Comparison of ENCODE assay signal across 18 cellular contexts in genomic region chrX:66625525-66625924, GRCh38. TPM values are rescaled to one million over a fixed set of nuclear protein-coding genes. Genes with fewer than 3 reads are reported as not detected.
DNase-seq lines count a peak whose midpoint lies in the region; ATAC-seq and TF ChIP-seq lines count a peak whose summit lies in the region.
"Had no signal": no experiment of that assay in that cellular context is flagged by ENCODE, and none has a peak within 500 bp of the region (broad histone marks: within the 10 kb centered on the region; RNA-seq: fewer than 3 reads in every experiment).

No MANE protein-coding gene starts in this region.

- H4K20me1 ChIP-seq in BLaER1 treated with 17β-estradiol and CSF1 and Interleukin-3, amounts not matched to agents 10 nM and 100 nM, result peaks cover 0 to 44% (median 15%) of the 10 kb centered on the region in 11 experiments; a peak in 9 of 22 replicates
- H4K20me1 ChIP-seq in PC-3 (ENCODE audit: low read length), result no peaks in the 10 kb centered on the region

- peaks cover 0 to 9% (median 3%) of the 10 kb centered on the region in 10 experiments; a peak in 6 of 20 replicates for H3K4me1 ChIP-seq in BLaER1 treated with 17β-estradiol and CSF1 and Interleukin-3, amounts not matched to agents 10 nM and 100 nM
- H3K4me1 ChIP-seq in PC-3 (ENCODE audit: insufficient read depth, low read length), result no peaks in the 10 kb centered on the region
- H3K4me1 ChIP-seq: gastrocnemius medialis, pancreas, tibial nerve had no signal

- H3K9me2 ChIP-seq in PC-3 (replicated peaks; ENCODE audit: low read length), result no peaks in the 10 kb centered on the region

- peaks cover 20 to 77% (median 53%) of the 10 kb centered on the region in 11 experiments; a peak in 19 of 22 replicates for H3K27me3 ChIP-seq in BLaER1 treated with 17β-estradiol and CSF1 and Interleukin-3, amounts not matched to agents 10 nM and 100 nM
- H3K27me3 ChIP-seq in PC-3 (ENCODE audit: low read length), result no peaks in the 10 kb centered on the region
- H3K27me3 ChIP-seq: gastrocnemius medialis, pancreas, tibial nerve had no signal

- no peak overlapping the region for H3K27ac ChIP-seq in BLaER1 treated with 17β-estradiol and CSF1 and Interleukin-3, amounts not matched to agents 10 nM and 100 nM
- no peak overlapping the region for H3K27ac ChIP-seq in PC-3 (ENCODE audit: low read length)
- H3K27ac ChIP-seq: gastrocnemius medialis, GM23248, pancreas, tibial nerve had no signal

- no peak for TF ChIP-seq CTCF in PC-3 (conservative IDR thresholded peaks at IDR 0.05; ENCODE audit: low read depth, low read length)

- H3K9me3 ChIP-seq in BLaER1 treated with 17β-estradiol and CSF1 and Interleukin-3, amounts not matched to agents 10 nM and 100 nM (replicated peaks in 1 of 11), result peaks cover 0 to 20% (median 10%) of the 10 kb centered on the region in 11 experiments; a peak in 9 of 22 replicates
- no peaks in the 10 kb centered on the region for H3K9me3 ChIP-seq in PC-3 (ENCODE audit: low read length)
- H3K9me3 ChIP-seq: mucosa of descending colon, pancreas, tibial nerve had no signal

- no peak overlapping the region for H2AFZ ChIP-seq in PC-3 (ENCODE audit: low read length)
- H2AFZ ChIP-seq: GM23248 had no signal

- CTCF ChIA-PET in PC-3 (lab: Charles Lee), result no interaction called here

- H3K36me3 ChIP-seq in BLaER1 treated with 17β-estradiol and CSF1 and Interleukin-3, amounts not matched to agents 10 nM and 100 nM, result 0 out of 22 replicates have a peak, but pooled peaks cover 0 to 5% (median 0%) of the 10 kb centered on the region in 11 experiments
- H3K36me3 ChIP-seq in PC-3 (ENCODE audit: low read depth, low read length), result no peaks in the 10 kb centered on the region
- H3K36me3 ChIP-seq: gastrocnemius medialis, pancreas, tibial nerve had no signal

- no peak for DNase-seq in PC-3
- DNase-seq in NCI-H1436 (lab: John Stamatoyannopoulos, UW), result no peak
- no peak for DNase-seq in OCI-M2 (lab: John Stamatoyannopoulos, UW; ENCODE audit: unreplicated experiment)
- DNase-seq in A172 (ENCODE audit: low spot score), result no peak
- DNase-seq: activated CD8-positive, alpha-beta memory T cell treated with anti-CD3 and anti-CD28 coated beads, Interleukin-2, amount 50 U/mL, for 4 hours; gastrocnemius medialis; GM23248; mucosa of descending colon; NCI-H2081; pancreas had no signal

- no peak overlapping the region for H3K4me3 ChIP-seq in BLaER1 treated with 17β-estradiol and CSF1 and Interleukin-3, amounts not matched to agents 10 nM and 100 nM
- H3K4me3 ChIP-seq in PC-3 (ENCODE audit: low read length), result no peak overlapping the region
- H3K4me3 ChIP-seq: gastrocnemius medialis, GM23248, mucosa of descending colon, pancreas, tibial nerve had no signal

- ATAC-seq in GM19372 (IDR thresholded peaks at IDR 0.05; ENCODE audit: low read depth, unreplicated experiment), result peak; percentile 65
- peak; percentile 75 for ATAC-seq in HG02571 (IDR thresholded peaks at IDR 0.05; ENCODE audit: unreplicated experiment)
- peak; percentile 77 for ATAC-seq in HG03442 (IDR thresholded peaks at IDR 0.05; ENCODE audit: unreplicated experiment)
- no peak for ATAC-seq in PC-3
- ATAC-seq: activated naive CD4-positive, alpha-beta T cell treated with anti-CD3 and anti-CD28 coated beads, Interleukin-2, amount 50 U/mL, for 72 hours; gastrocnemius medialis; mucosa of descending colon; pancreas; SK-N-SH treated with all-trans-retinoic acid at 6 μM for 48 hours had no signal

- no TSS peak for BruUV-seq in PC-3 (replicated peaks; lab: Mats Ljungman, UMichigan)

- POLR2A ChIA-PET in PC-3 (lab: Charles Lee; ENCODE audit: unreplicated experiment), result no interaction called here

- intact Hi-C loops in PC-3 (cut with micrococcal nuclease), result no loop called here

- no peaks in the 10 kb centered on the region for H3F3A ChIP-seq in PC-3 (ENCODE audit: low read length, unreplicated experiment)

- no peak overlapping the region for H3K9ac ChIP-seq in BLaER1 treated with 17β-estradiol and CSF1 and Interleukin-3, amounts not matched to agents 10 nM and 100 nM
- no peak overlapping the region for H3K9ac ChIP-seq in PC-3 (ENCODE audit: low read length)
- H3K9ac ChIP-seq: GM23248 had no signal

- peak overlapping the region in 6 of 11 experiments; percentile 11 to 38 (median 20); a peak in 8 of 22 replicates for H3K4me2 ChIP-seq in BLaER1 treated with 17β-estradiol and CSF1 and Interleukin-3, amounts not matched to agents 10 nM and 100 nM
- H3K4me2 ChIP-seq in PC-3 (ENCODE audit: low read length), result no peak overlapping the region

- H3K79me2 ChIP-seq in PC-3 (ENCODE audit: low read length), result no peaks in the 10 kb centered on the region

RNA-seq across cellular contexts. Expression of gene EDA2R, which starts 13.4 kb away (rescaled TPM):
- total RNA-seq in PC-3 (2014; rRNA removed), result not detected in 2 replicates
- total RNA-seq in A172 (2014; rRNA removed; shearing (Covaris generic)), result 9.7 and 10.9 TPM in 2 replicates
- total RNA-seq: A673 had no signal

Comparison
In these comparisons a context has a peak if more than half of its experiments do, and no peak if none do; other contexts are left out.
1. RNA of gene EDA2R, which starts 13.4 kb away (total RNA-seq): 9.7 to 10.9 TPM in A172; not detected in PC-3; every median in the first group is over 10 times any median in the second.